In genomic region chr11:68946416-68947090, GRCh38 we compare ENCODE assay signal across 12 cellular contexts. TPM values are rescaled to one million over a fixed set of nuclear protein-coding genes. Genes with fewer than 3 reads are reported as not detected.
A peak's percentile ranks its signal among the peaks of the same experiment; 100 is the strongest.
DNase-seq lines count a peak whose midpoint lies in the region; ATAC-seq and TF ChIP-seq lines count a peak whose summit lies in the region.
"Had no signal": no experiment of that assay in that cellular context is flagged by ENCODE, and none has a peak within 500 bp of the region (broad histone marks: within the 10 kb centered on the region; RNA-seq: fewer than 3 reads in every experiment).

No MANE protein-coding gene starts in this region.

- 48 to 60% methylated on average over 15 to 18 of the region's 18 CpGs for WGBS in testis, 2 donors

- DNase-seq in AG10803 (ENCODE audit: low read depth): peak; percentile 94
- DNase-seq in RPMI7951 (ENCODE audit: low read depth): peak; percentile 79
- peak; percentile 82 for DNase-seq in fibroblast of mammary gland (ENCODE audit: low read depth)
- DNase-seq in osteocyte (ENCODE audit: extremely low spot score, unreplicated experiment): no peak
- no peak for DNase-seq in SK-N-DZ (ENCODE audit: low spot score)
- no peak for DNase-seq in stimulated activated CD4-positive, alpha-beta T cell treated with anti-CD3 and anti-CD28 coated beads, Interleukin-2, amount 100 ng/mL, for 48 hours
- no peak for DNase-seq in testis
- DNase-seq: Caco-2, NCI-H2107, T-helper 2 cell had no signal

- no peaks in the 10 kb centered on the region for H3K36me3 ChIP-seq in testis (ENCODE audit: low read depth, missing control alignments)

- H3K4me3 ChIP-seq in AG10803 (ENCODE audit: low read length): no peak overlapping the region
- no peak overlapping the region for H3K4me3 ChIP-seq in fibroblast of mammary gland (ENCODE audit: control insufficient read depth, low read depth, low read length)
- no peak overlapping the region for H3K4me3 ChIP-seq in testis

- peaks cover 21% of the 10 kb centered on the region for H3K4me1 Mint-ChIP-seq in osteocyte (ENCODE audit: unreplicated experiment)

- no peaks in the 10 kb centered on the region for H3K9me3 ChIP-seq in testis
- H3K9me3 ChIP-seq: Caco-2 had no signal

- H3K4me1 ChIP-seq in testis: peaks cover 15% of the 10 kb centered on the region
- H3K4me1 ChIP-seq: Caco-2 had no signal

- no peak overlapping the region for H3K4me3 Mint-ChIP-seq in osteocyte (ENCODE audit: unreplicated experiment)

- no peaks in the 10 kb centered on the region for H3K9me3 Mint-ChIP-seq in osteocyte (ENCODE audit: unreplicated experiment)
- H3K9me3 Mint-ChIP-seq: activated naive CD4-positive, alpha-beta T cell treated with anti-CD3 and anti-CD28 coated beads, Interleukin-2, amount 50 U/mL, for 72 hours had no signal

- no peaks in the 10 kb centered on the region for H3K27me3 Mint-ChIP-seq in osteocyte (ENCODE audit: unreplicated experiment)

- no peak for TF ChIP-seq POLR2A in testis (IDR thresholded peaks at IDR 0.05)

- H3K27ac ChIP-seq in testis: no peak overlapping the region

- TF ChIP-seq CTCF in AG10803 (conservative IDR thresholded peaks at IDR 0.05; ENCODE audit: low read length) (no peak), fibroblast of mammary gland (conservative IDR thresholded peaks at IDR 0.05; ENCODE audit: control insufficient read depth, insufficient read depth, low read depth, low read length) (no peak), osteocyte (IDR thresholded peaks at IDR 0.05) (no peak), testis (IDR thresholded peaks at IDR 0.05) (no peak)

- H3K36me3 Mint-ChIP-seq in osteocyte (ENCODE audit: unreplicated experiment): no peaks in the 10 kb centered on the region
- H3K36me3 Mint-ChIP-seq: activated naive CD4-positive, alpha-beta T cell treated with anti-CD3 and anti-CD28 coated beads, Interleukin-2, amount 50 U/mL, for 72 hours had no signal

- H3K27me3 ChIP-seq in testis: no peaks in the 10 kb centered on the region

- peak overlapping the region; percentile 86 for H3K27ac Mint-ChIP-seq in osteocyte (ENCODE audit: unreplicated experiment)

- intact Hi-C loops in testis (cut with DNase I; ENCODE audit: low total_unique reads): no loop called here

- no peak for ATAC-seq in HG02973 (IDR thresholded peaks at IDR 0.05; ENCODE audit: unreplicated experiment)

RNA-seq across cellular contexts. Expression of gene MRGPRD, which starts 34.2 kb away (rescaled TPM):
- not detected in 2 replicates for total RNA-seq in RPMI7951 (2014; rRNA removed; shearing (Covaris generic))
- not detected in 2 replicates for total RNA-seq in osteocyte
- not detected in 2 replicates for polyA plus RNA-seq in SK-N-DZ (2014; cell fraction: cytosol; rRNA removed)
- polyA plus RNA-seq in SK-N-DZ (2014; cell fraction: nucleus; rRNA removed): not detected in 2 replicates
- total RNA-seq in testis: not detected
- polyA plus RNA-seq in testis (ENCODE audit: insufficient read depth, low read depth, low replicate concordance): not detected
- total RNA-seq: activated naive CD4-positive, alpha-beta T cell treated with anti-CD3 and anti-CD28 coated beads, Interleukin-2, amount 50 U/mL, for 72 hours; Caco-2 had no signal

RNA-seq across cellular contexts. Expression of gene IGHMBP2, which starts 42.9 kb away (rescaled TPM):
- total RNA-seq in RPMI7951 (2014; rRNA removed; shearing (Covaris generic)): 5.3 and 5.4 TPM in 2 replicates
- 29.7 and 30.5 TPM in 2 replicates for total RNA-seq in osteocyte
- 13.0 TPM in 2 replicates for polyA plus RNA-seq in SK-N-DZ (2014; cell fraction: cytosol; rRNA removed)
- polyA plus RNA-seq in SK-N-DZ (2014; cell fraction: nucleus; rRNA removed): 44.3 and 47.7 TPM in 2 replicates
- 10 to 100 TPM; 42.6 to 47.1 TPM for total RNA-seq in testis
- 68.9 TPM for polyA plus RNA-seq in testis (ENCODE audit: insufficient read depth, low read depth, low replicate concordance)

RNA-seq across cellular contexts. Expression of gene MRPL21, which starts 42.9 kb away (rescaled TPM):
- total RNA-seq in RPMI7951 (2014; rRNA removed; shearing (Covaris generic)): 116 and 134 TPM in 2 replicates
- total RNA-seq in osteocyte (43.8 and 50.3 TPM in 2 replicates), testis (10 to 100 TPM; 43.2 to 45.0 TPM)
- polyA plus RNA-seq in SK-N-DZ (2014; cell fraction: cytosol; rRNA removed): 223 and 250 TPM in 2 replicates
- 149 and 190 TPM in 2 replicates for polyA plus RNA-seq in SK-N-DZ (2014; cell fraction: nucleus; rRNA removed)
- polyA plus RNA-seq in testis (ENCODE audit: insufficient read depth, low read depth, low replicate concordance): 96.2 TPM

Comparison
In these comparisons a context has a peak if more than half of its experiments do, and no peak if none do; other contexts are left out.
1. DNase-seq: peak in AG10803 (single experiment), RPMI7951 (single experiment) and fibroblast of mammary gland (single experiment); none in osteocyte (single experiment), SK-N-DZ (single experiment), stimulated activated CD4-positive, alpha-beta T cell treated with anti-CD3 and anti-CD28 coated beads, Interleukin-2, amount 100 ng/mL, for 48 hours (0 of 2) and testis (single experiment).